Comparison of ENCODE assay signal across 13 cellular contexts in genomic region chr3:194084284-194084683, GRCh38. TPM values are rescaled to one million over a fixed set of nuclear protein-coding genes. Genes with fewer than 3 reads are reported as not detected.
DNase-seq lines count a peak whose midpoint lies in the region; ATAC-seq lines count a peak whose summit lies in the region.
"Had no signal": no experiment of that assay in that cellular context is flagged by ENCODE, and none has a peak within 500 bp of the region (broad histone marks: within the 10 kb centered on the region; RNA-seq: fewer than 3 reads in every experiment).

No MANE protein-coding gene starts in this region.

- no peaks in the 10 kb centered on the region for H3K36me3 Mint-ChIP-seq in activated CD4-positive, alpha-beta T cell treated with anti-CD3 and anti-CD28 coated beads for 36 hours (ENCODE audit: low read depth)
- no peaks in the 10 kb centered on the region for H3K36me3 Mint-ChIP-seq in natural killer cell treated with Interleukin-12 subunit alpha and Interleukin-12 subunit beta and Interleukin-15 and Interleukin-18, amount 100 ng/mL, for 72 hours

- peak; percentile 43 for DNase-seq in activated CD4-positive, alpha-beta T cell treated with anti-CD3 and anti-CD28 coated beads for 36 hours
- DNase-seq in activated CD4-positive, alpha-beta T cell treated with anti-CD3 and anti-CD28 coated beads, Interleukin-2, amount 50 U/mL, for 1 hour: no peak
- no peak for DNase-seq in natural killer cell treated with Interleukin-12 subunit alpha and Interleukin-12 subunit beta and Interleukin-15 and Interleukin-18, amount 100 ng/mL, for 72 hours (ENCODE audit: low spot score)
- DNase-seq in activated T-cell treated with anti-CD3 and anti-CD28 coated beads for 4 hours (no peak), GM03348 (ENCODE audit: low spot score) (no peak), NCI-H2196 (lab: John Stamatoyannopoulos, UW; ENCODE audit: unreplicated experiment) (no peak)
- DNase-seq: activated CD4-positive, alpha-beta T cell treated with anti-CD3 and anti-CD28 coated beads for 4 hours; hippocampal formation; PC-3; stimulated activated CD4-positive, alpha-beta T cell treated with anti-CD3 and anti-CD28 coated beads, Interleukin-4, amount 100 ng/mL, for 4 hours had no signal

- no peak overlapping the region for H3K27ac Mint-ChIP-seq in activated CD4-positive, alpha-beta T cell treated with anti-CD3 and anti-CD28 coated beads for 36 hours
- peak overlapping the region in 1 of 2 donors; percentile 27 for H3K27ac Mint-ChIP-seq in natural killer cell treated with Interleukin-12 subunit alpha and Interleukin-12 subunit beta and Interleukin-15 and Interleukin-18, amount 100 ng/mL, for 72 hours

- peaks cover 8% of the 10 kb centered on the region for H3K27me3 Mint-ChIP-seq in activated CD4-positive, alpha-beta T cell treated with anti-CD3 and anti-CD28 coated beads for 36 hours
- H3K27me3 Mint-ChIP-seq in natural killer cell treated with Interleukin-12 subunit alpha and Interleukin-12 subunit beta and Interleukin-15 and Interleukin-18, amount 100 ng/mL, for 72 hours: peaks cover 30 to 35% of the 10 kb centered on the region in 2 donors

- H3K4me3 Mint-ChIP-seq in activated CD4-positive, alpha-beta T cell treated with anti-CD3 and anti-CD28 coated beads for 36 hours: no peak overlapping the region
- H3K4me3 Mint-ChIP-seq in natural killer cell treated with Interleukin-12 subunit alpha and Interleukin-12 subunit beta and Interleukin-15 and Interleukin-18, amount 100 ng/mL, for 72 hours: no peak overlapping the region
- H3K4me3 Mint-ChIP-seq: nephron had no signal

- ATAC-seq in activated CD4-positive, alpha-beta T cell treated with anti-CD3 and anti-CD28 coated beads for 36 hours: peak; percentile 66
- ATAC-seq in GM21717 (IDR thresholded peaks at IDR 0.05; ENCODE audit: unreplicated experiment) (peak; percentile 97), HG03378 (IDR thresholded peaks at IDR 0.05; ENCODE audit: unreplicated experiment) (peak; percentile 94)
- peak; percentile 43 to 55 for ATAC-seq in natural killer cell treated with Interleukin-12 subunit alpha and Interleukin-12 subunit beta and Interleukin-15 and Interleukin-18, amount 100 ng/mL, for 72 hours
- ATAC-seq: PC-3 had no signal

- CTCF ChIA-PET in activated CD4-positive, alpha-beta T cell treated with anti-CD3 and anti-CD28 coated beads for 36 hours (lab: Charles Lee): no interaction called here

- peaks cover 9% of the 10 kb centered on the region for H3K4me1 Mint-ChIP-seq in activated CD4-positive, alpha-beta T cell treated with anti-CD3 and anti-CD28 coated beads for 36 hours
- peaks cover 2 to 14% of the 10 kb centered on the region in 2 donors for H3K4me1 Mint-ChIP-seq in natural killer cell treated with Interleukin-12 subunit alpha and Interleukin-12 subunit beta and Interleukin-15 and Interleukin-18, amount 100 ng/mL, for 72 hours (ENCODE audit: low read depth in 2 of 2)

- POLR2A ChIA-PET in activated CD4-positive, alpha-beta T cell treated with anti-CD3 and anti-CD28 coated beads for 36 hours (lab: Charles Lee): no interaction called here

- intact Hi-C loops in activated CD4-positive, alpha-beta T cell treated with anti-CD3 and anti-CD28 coated beads for 36 hours (cut with DNase I, micrococcal nuclease): no loop called here

- H3K9me3 Mint-ChIP-seq in activated CD4-positive, alpha-beta T cell treated with anti-CD3 and anti-CD28 coated beads for 36 hours (ENCODE audit: low read depth): no peaks in the 10 kb centered on the region
- no peaks in the 10 kb centered on the region for H3K9me3 Mint-ChIP-seq in natural killer cell treated with Interleukin-12 subunit alpha and Interleukin-12 subunit beta and Interleukin-15 and Interleukin-18, amount 100 ng/mL, for 72 hours
- H3K9me3 Mint-ChIP-seq: nephron had no signal

RNA-seq across cellular contexts. Expression of gene HES1, which starts 51.7 kb away (rescaled TPM):
- total RNA-seq in activated CD4-positive, alpha-beta T cell treated with anti-CD3 and anti-CD28 coated beads for 36 hours: under 1 TPM; 0.40 to 0.50 TPM
- total RNA-seq in natural killer cell treated with Interleukin-12 subunit alpha and Interleukin-12 subunit beta and Interleukin-15 and Interleukin-18, amount 100 ng/mL, for 72 hours: under 1 TPM in 1 of 2 donors, not detected in 1; 0.28 TPM
